In genomic region chr3:72848703-72849081, GRCh38 we compare ENCODE assay signal across 8 cellular contexts. TPM values are rescaled to one million over a fixed set of nuclear protein-coding genes. Genes with fewer than 3 reads are reported as not detected.
DNase-seq lines count a peak whose midpoint lies in the region; ATAC-seq, FAIRE-seq and TF ChIP-seq lines count a peak whose summit lies in the region.

No MANE protein-coding gene starts in this region.

- peaks cover 0 to 2% (median 0%) of the 10 kb centered on the region in 4 donors for H3K27me3 ChIP-seq in esophagus squamous epithelium
- no peaks in the 10 kb centered on the region for H3K27me3 ChIP-seq in pancreas

- H3K9me3 ChIP-seq in esophagus squamous epithelium: no peaks in the 10 kb centered on the region
- no peaks in the 10 kb centered on the region for H3K9me3 ChIP-seq in pancreas

- peak overlapping the region; percentile 90 for H3K4me3 Mint-ChIP-seq in Calu3 (ENCODE audit: low read depth, unreplicated experiment)
- H3K4me3 Mint-ChIP-seq in T-helper 2 cell treated with Interferon-gamma antibody and Interleukin-4, amounts not matched to agents 5 μg/mL and 100 μg/mL, for 36 hours: peak overlapping the region; percentile 96

- H3K4me1 ChIP-seq in esophagus squamous epithelium (peaks cover 12 to 35% (median 16%) of the 10 kb centered on the region in 3 donors), pancreas (peaks cover 6 to 14% (median 11%) of the 10 kb centered on the region in 3 donors)

- H3K9me3 Mint-ChIP-seq in Calu3 (ENCODE audit: low read depth, unreplicated experiment): no peaks in the 10 kb centered on the region
- no peaks in the 10 kb centered on the region for H3K9me3 Mint-ChIP-seq in T-helper 2 cell treated with Interferon-gamma antibody and Interleukin-4, amounts not matched to agents 5 μg/mL and 100 μg/mL, for 36 hours

- H3K4me3 ChIP-seq in esophagus squamous epithelium (peak overlapping the region; percentile 64 to 81 (median 77)), pancreas (peak overlapping the region; percentile 75 to 86 (median 80))

- H3K36me3 ChIP-seq in esophagus squamous epithelium (peaks cover 0 to under 1% (median 0%) of the 10 kb centered on the region in 3 donors), pancreas (no peaks in the 10 kb centered on the region)

- DNase-seq in Calu3: no peak
- no peak for DNase-seq in T-helper 2 cell treated with Interferon-gamma antibody and Interleukin-4, amounts not matched to agents 5 μg/mL and 100 μg/mL, for 36 hours (ENCODE audit: low spot score)
- no peak for DNase-seq in esophagus squamous epithelium (lab: John Stamatoyannopoulos, UW)
- DNase-seq in pancreas: peak in 1 of 6 donors; percentile 15
- no peak for DNase-seq in NCI-H1092 (lab: John Stamatoyannopoulos, UW)
- no peak for DNase-seq in KBM-7

- peaks cover 24% of the 10 kb centered on the region for H3K4me1 Mint-ChIP-seq in Calu3 (ENCODE audit: low read depth, unreplicated experiment)
- peaks cover 42% of the 10 kb centered on the region for H3K4me1 Mint-ChIP-seq in T-helper 2 cell treated with Interferon-gamma antibody and Interleukin-4, amounts not matched to agents 5 μg/mL and 100 μg/mL, for 36 hours (ENCODE audit: low read depth)

- H3K27ac Mint-ChIP-seq in Calu3 (ENCODE audit: unreplicated experiment): peak overlapping the region; percentile 75
- H3K27ac Mint-ChIP-seq in T-helper 2 cell treated with Interferon-gamma antibody and Interleukin-4, amounts not matched to agents 5 μg/mL and 100 μg/mL, for 36 hours: peak overlapping the region; percentile 67

- no peak for FAIRE-seq in pancreas (lab: Jason Lieb, UNC)

- CTCF ChIA-PET in Calu3 (lab: Charles Lee): interaction anchor here (1.0 kb wide), 1 partner anchor 40 kb away, joined by 3 read pairs; no protein-coding TSS in a partner anchor

- H3K27ac ChIP-seq in esophagus squamous epithelium (peak overlapping the region in 1 of 4 donors; percentile 87), pancreas (no peak overlapping the region)

- 1 to 2% methylated on average over 11 of the region's 11 CpGs for WGBS in esophagus squamous epithelium, 2 donors
- 0 to 2% methylated on average over 11 of the region's 11 CpGs for WGBS in pancreas, 2 donors

- TF ChIP-seq CTCF in Calu3 (IDR thresholded peaks at IDR 0.05; ENCODE audit: unreplicated experiment) (no peak), esophagus squamous epithelium (IDR thresholded peaks at IDR 0.05) (no peak), pancreas (IDR thresholded peaks at IDR 0.05) (no peak)

- in situ Hi-C loops in KBM-7 (cut with MboI; ENCODE audit: low pct_unique_long_range_greater_than_20kb, low sequenced_read_pairs): no loop called here

- TF ChIP-seq POLR2A in esophagus squamous epithelium (IDR thresholded peaks at IDR 0.05): no peak

- H3K27me3 Mint-ChIP-seq in Calu3 (ENCODE audit: unreplicated experiment): no peaks in the 10 kb centered on the region
- H3K27me3 Mint-ChIP-seq in T-helper 2 cell treated with Interferon-gamma antibody and Interleukin-4, amounts not matched to agents 5 μg/mL and 100 μg/mL, for 36 hours (ENCODE audit: low read depth): peaks cover 3% of the 10 kb centered on the region

- H3K36me3 Mint-ChIP-seq in Calu3 (ENCODE audit: insufficient read depth, unreplicated experiment): peaks cover 21% of the 10 kb centered on the region
- H3K36me3 Mint-ChIP-seq in T-helper 2 cell treated with Interferon-gamma antibody and Interleukin-4, amounts not matched to agents 5 μg/mL and 100 μg/mL, for 36 hours (ENCODE audit: low read depth): peaks cover 9% of the 10 kb centered on the region

- BruUV-seq in Calu3 (replicated peaks; lab: Mats Ljungman, UMichigan): no TSS peak

- ATAC-seq in GM19455 (IDR thresholded peaks at IDR 0.05; ENCODE audit: unreplicated experiment): peak; percentile 44
- ATAC-seq in HG03469 (IDR thresholded peaks at IDR 0.05; ENCODE audit: unreplicated experiment): peak; percentile 30
- peak in 3 of 4 donors; percentile 7 to 11 (median 11) for ATAC-seq in pancreas

- intact Hi-C loops in Calu3 (cut with micrococcal nuclease; ENCODE audit: unreplicated experiment): no loop called here
- intact Hi-C loops in esophagus squamous epithelium (cut with DNase I): loop anchor here (10.0 kb wide), 1 partner anchor 226 kb away; no protein-coding TSS in a partner anchor
- intact Hi-C loops in pancreas (cut with DNase I): no loop called here

RNA-seq across cellular contexts. Expression of gene SHQ1, which starts 0.4 kb away (rescaled TPM):
- total RNA-seq in Calu3 (2022) (19.4 and 22.3 TPM in 2 replicates), esophagus squamous epithelium (10 to 100 TPM in 3 of 4 donors, 1 to 10 TPM in 1; 6.7 to 13.4 (median 12.5) TPM), pancreas (10 to 100 TPM in 2 of 6 donors, 1 to 10 TPM in 4; 5.5 to 13.4 (median 8.9) TPM)
- polyA plus RNA-seq in pancreas: 1 to 10 TPM; 4.1 to 7.1 TPM

RNA-seq across cellular contexts. Expression of gene GXYLT2, which starts 39.2 kb away (rescaled TPM):
- total RNA-seq in Calu3 (2022) (0.32 and 0.52 TPM in 2 replicates), esophagus squamous epithelium (10 to 100 TPM in 1 of 4 donors, 1 to 10 TPM in 2, not detected in 1; 2.0 to 18.1 (median 3.1) TPM), pancreas (1 to 10 TPM; 2.4 to 7.5 (median 4.2) TPM)
- polyA plus RNA-seq in pancreas: under 1 TPM; 0.19 to 0.87 TPM
